ENCODE assay signal across 19 cellular contexts in the genomic region with DNA sequence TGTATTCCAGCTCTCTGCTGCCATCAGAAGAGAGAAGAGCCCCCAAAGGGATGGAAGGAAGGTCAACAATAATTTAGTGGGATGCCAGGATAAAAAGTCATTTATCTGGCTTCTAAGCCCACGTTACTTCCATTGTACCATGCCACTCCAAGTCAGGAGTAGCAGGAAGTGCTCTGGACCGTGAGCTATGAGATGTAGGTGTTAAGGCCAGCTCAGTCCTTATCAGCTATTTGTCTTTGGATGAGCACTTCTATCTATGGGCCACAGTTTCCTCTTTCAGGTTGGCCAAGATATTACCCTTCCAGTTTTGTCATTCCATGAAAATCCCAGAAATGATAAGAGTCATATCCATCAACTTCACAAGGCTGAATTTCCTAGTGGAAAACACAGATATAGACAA.
"Had no signal": no experiment of that assay in that cellular context is flagged by ENCODE, and none has a peak within 500 bp of the region (broad histone marks: within the 10 kb centered on the region; RNA-seq: fewer than 3 reads in every experiment).

No MANE protein-coding gene starts in this region.

- H3K27ac ChIP-seq: left lung, lower lobe of right lung, ovary, right atrium auricular region, right lobe of liver, suprapubic skin, thoracic aorta, tibial nerve, upper lobe of left lung, vagina had no signal

- H3K9me3 ChIP-seq: lower lobe of right lung, ovary, right atrium auricular region, right lobe of liver, suprapubic skin, thoracic aorta, upper lobe of left lung, vagina had no signal

- H3K4me3 ChIP-seq: left lung, lower lobe of right lung, ovary, right atrium auricular region, right lobe of liver, suprapubic skin, thoracic aorta, tibial nerve, upper lobe of left lung, vagina had no signal

- DNase-seq: hippocampal formation; left colon; left lung; lower lobe of right lung; mesendoderm; naive thymus-derived CD4-positive, alpha-beta T cell; ovary; right lobe of liver; stimulated activated CD4-positive, alpha-beta T cell treated with anti-CD3 and anti-CD28 coated beads, Interleukin-12 subunit alpha, Interleukin-12 subunit beta, amount 100 ng/mL, for 4 hours; stimulated activated CD4-positive, alpha-beta T cell treated with anti-CD3 and anti-CD28 coated beads, Interleukin-4, amount 100 ng/mL, for 24 hours; stimulated activated naive CD4-positive, alpha-beta T cell; upper lobe of left lung had no signal

- ATAC-seq: left colon; naive thymus-derived CD4-positive, alpha-beta T cell; natural killer cell treated with Interleukin-12 subunit alpha and Interleukin-12 subunit beta and Interleukin-15 and Interleukin-18, amount 100 ng/mL, for 72 hours; right lobe of liver; stimulated activated effector memory CD8-positive, alpha-beta T cell treated with anti-CD3 and anti-CD28 coated beads, Interleukin-12 subunit alpha, Interleukin-12 subunit beta, amount 100 ng/mL, for 72 hours had no signal

- H3K27me3 ChIP-seq: left lung, ovary, right atrium auricular region, right lobe of liver, tibial nerve, upper lobe of left lung, vagina had no signal

- H3K36me3 ChIP-seq: left lung, lower lobe of right lung, ovary, right atrium auricular region, right lobe of liver, suprapubic skin, thoracic aorta, tibial nerve, upper lobe of left lung, vagina had no signal
